1 cellular context compared by ENCODE assay signal in the genomic region with DNA sequence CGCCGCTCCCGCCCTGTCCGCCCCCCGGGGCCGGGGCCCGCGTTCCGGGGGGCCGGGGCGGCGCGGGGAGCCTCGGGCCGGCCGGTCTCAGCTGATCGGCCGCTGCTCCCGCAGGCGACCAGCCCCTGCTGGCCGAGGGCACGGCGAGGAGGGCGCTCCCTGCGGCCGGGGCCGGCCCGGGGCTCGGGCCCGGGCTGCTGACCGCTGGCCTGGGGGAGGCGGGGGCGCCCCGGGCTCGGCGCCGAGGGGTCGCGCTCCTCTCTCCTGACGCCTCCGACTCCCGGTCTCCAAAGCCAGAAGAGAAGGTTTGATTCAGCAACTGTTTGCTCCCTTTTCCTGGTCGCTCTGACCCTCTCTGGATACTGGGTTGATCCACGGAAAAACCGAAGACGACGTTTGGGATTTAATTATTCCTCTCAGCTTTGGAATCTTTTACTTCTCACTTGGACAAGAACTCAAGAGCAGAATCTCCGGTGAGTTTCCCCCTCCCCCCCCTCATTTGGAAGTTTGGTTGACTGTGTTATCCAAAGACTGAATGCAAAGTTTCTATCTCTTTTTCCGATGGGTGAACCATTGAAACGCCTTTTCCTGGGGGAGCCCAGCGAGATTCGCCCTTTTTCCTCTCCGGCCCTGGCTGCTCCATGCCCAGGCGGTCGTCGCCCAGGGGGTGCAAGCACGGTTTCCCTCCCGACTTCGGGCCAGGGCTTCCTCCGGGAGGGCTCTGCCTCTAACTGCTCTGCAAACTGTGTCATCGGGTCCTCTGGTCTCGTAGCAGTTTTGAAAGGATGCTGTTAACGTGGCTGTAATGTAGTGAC.
TF ChIP-seq lines count a peak whose summit lies in the region.

No MANE protein-coding gene starts in this region.

TF ChIP-seq in K562, 482 proteins besides CTCF, POLR2A, EP300 and RAD21 (continued from another document):
- TF ChIP-seq, protein P1, sequence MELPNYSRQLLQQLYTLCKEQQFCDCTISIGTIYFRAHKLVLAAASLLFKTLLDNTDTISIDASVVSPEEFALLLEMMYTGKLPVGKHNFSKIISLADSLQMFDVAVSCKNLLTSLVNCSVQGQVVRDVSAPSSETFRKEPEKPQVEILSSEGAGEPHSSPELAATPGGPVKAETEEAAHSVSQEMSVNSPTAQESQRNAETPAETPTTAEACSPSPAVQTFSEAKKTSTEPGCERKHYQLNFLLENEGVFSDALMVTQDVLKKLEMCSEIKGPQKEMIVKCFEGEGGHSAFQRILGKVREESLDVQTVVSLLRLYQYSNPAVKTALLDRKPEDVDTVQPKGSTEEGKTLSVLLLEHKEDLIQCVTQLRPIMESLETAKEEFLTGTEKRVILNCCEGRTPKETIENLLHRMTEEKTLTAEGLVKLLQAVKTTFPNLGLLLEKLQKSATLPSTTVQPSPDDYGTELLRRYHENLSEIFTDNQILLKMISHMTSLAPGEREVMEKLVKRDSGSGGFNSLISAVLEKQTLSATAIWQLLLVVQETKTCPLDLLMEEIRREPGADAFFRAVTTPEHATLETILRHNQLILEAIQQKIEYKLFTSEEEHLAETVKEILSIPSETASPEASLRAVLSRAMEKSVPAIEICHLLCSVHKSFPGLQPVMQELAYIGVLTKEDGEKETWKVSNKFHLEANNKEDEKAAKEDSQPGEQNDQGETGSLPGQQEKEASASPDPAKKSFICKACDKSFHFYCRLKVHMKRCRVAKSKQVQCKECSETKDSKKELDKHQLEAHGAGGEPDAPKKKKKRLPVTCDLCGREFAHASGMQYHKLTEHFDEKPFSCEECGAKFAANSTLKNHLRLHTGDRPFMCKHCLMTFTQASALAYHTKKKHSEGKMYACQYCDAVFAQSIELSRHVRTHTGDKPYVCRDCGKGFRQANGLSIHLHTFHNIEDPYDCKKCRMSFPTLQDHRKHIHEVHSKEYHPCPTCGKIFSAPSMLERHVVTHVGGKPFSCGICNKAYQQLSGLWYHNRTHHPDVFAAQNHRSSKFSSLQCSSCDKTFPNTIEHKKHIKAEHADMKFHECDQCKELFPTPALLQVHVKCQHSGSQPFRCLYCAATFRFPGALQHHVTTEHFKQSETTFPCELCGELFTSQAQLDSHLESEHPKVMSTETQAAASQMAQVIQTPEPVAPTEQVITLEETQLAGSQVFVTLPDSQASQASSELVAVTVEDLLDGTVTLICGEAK (IDR thresholded peaks at IDR 0.05), result peak; percentile 25; the same call in 1 of the 2 replicates
- TF ChIP-seq, protein P1 (CRISPR knock-in tag; IDR thresholded peaks at IDR 0.05), result no peak
- TF ChIP-seq RBBP5 (IDR thresholded peaks at IDR 0.05; ENCODE audit: borderline replicate concordance, insufficient read depth, low read length, poor library complexity, severe bottlenecking), result peak; percentile 57
- TF ChIP-seq SETDB1 (IDR thresholded peaks at IDR 0.05; ENCODE audit: low read length), result no peak
- TF ChIP-seq, protein P2, sequence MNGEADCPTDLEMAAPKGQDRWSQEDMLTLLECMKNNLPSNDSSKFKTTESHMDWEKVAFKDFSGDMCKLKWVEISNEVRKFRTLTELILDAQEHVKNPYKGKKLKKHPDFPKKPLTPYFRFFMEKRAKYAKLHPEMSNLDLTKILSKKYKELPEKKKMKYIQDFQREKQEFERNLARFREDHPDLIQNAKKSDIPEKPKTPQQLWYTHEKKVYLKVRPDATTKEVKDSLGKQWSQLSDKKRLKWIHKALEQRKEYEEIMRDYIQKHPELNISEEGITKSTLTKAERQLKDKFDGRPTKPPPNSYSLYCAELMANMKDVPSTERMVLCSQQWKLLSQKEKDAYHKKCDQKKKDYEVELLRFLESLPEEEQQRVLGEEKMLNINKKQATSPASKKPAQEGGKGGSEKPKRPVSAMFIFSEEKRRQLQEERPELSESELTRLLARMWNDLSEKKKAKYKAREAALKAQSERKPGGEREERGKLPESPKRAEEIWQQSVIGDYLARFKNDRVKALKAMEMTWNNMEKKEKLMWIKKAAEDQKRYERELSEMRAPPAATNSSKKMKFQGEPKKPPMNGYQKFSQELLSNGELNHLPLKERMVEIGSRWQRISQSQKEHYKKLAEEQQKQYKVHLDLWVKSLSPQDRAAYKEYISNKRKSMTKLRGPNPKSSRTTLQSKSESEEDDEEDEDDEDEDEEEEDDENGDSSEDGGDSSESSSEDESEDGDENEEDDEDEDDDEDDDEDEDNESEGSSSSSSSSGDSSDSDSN (IDR thresholded peaks at IDR 0.05; ENCODE audit: borderline replicate concordance in 1 of 2, low read depth in 2 of 2, low read length in 2 of 2), result peak; percentile 92 to 93
- peak; percentile 8 for TF ChIP-seq FIP1L1 (IDR thresholded peaks at IDR 0.05; ENCODE audit: low read depth, low read length, poor library complexity, severe bottlenecking)
- peak in 1 of 2 experiments; percentile 76; a peak in 1 of 4 replicates for TF ChIP-seq SIN3A (IDR thresholded peaks at IDR 0.05; ENCODE audit: borderline replicate concordance in 2 of 2, control insufficient read depth in 1 of 2, low read depth in 2 of 2, low read length in 2 of 2)
- TF ChIP-seq, protein P3, sequence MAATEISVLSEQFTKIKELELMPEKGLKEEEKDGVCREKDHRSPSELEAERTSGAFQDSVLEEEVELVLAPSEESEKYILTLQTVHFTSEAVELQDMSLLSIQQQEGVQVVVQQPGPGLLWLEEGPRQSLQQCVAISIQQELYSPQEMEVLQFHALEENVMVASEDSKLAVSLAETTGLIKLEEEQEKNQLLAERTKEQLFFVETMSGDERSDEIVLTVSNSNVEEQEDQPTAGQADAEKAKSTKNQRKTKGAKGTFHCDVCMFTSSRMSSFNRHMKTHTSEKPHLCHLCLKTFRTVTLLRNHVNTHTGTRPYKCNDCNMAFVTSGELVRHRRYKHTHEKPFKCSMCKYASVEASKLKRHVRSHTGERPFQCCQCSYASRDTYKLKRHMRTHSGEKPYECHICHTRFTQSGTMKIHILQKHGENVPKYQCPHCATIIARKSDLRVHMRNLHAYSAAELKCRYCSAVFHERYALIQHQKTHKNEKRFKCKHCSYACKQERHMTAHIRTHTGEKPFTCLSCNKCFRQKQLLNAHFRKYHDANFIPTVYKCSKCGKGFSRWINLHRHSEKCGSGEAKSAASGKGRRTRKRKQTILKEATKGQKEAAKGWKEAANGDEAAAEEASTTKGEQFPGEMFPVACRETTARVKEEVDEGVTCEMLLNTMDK (IDR thresholded peaks at IDR 0.05; ENCODE audit: borderline replicate concordance, insufficient read depth, low read depth, low read length, poor library complexity, severe bottlenecking), result peak; percentile 88
- no peak for TF ChIP-seq RHOXF2B (CRISPR knock-in tag; conservative IDR thresholded peaks at IDR 0.05)
- peak in 1 of 2 experiments; percentile 48; a peak in 1 of 4 replicates for TF ChIP-seq NONO (IDR thresholded peaks at IDR 0.05; ENCODE audit: low read depth in 2 of 2, low read length in 1 of 2)
- peak; percentile 40 for TF ChIP-seq KDM5B (IDR thresholded peaks at IDR 0.05; ENCODE audit: insufficient replicate concordance, low read depth, low read length)
- peak; percentile 19 for TF ChIP-seq TBP (optimal IDR thresholded peaks at IDR 0.05; ENCODE audit: low read depth, low read length)
- TF ChIP-seq MAFG (tag; conservative IDR thresholded peaks at IDR 0.05), result no peak
- TF ChIP-seq, protein P4, sequence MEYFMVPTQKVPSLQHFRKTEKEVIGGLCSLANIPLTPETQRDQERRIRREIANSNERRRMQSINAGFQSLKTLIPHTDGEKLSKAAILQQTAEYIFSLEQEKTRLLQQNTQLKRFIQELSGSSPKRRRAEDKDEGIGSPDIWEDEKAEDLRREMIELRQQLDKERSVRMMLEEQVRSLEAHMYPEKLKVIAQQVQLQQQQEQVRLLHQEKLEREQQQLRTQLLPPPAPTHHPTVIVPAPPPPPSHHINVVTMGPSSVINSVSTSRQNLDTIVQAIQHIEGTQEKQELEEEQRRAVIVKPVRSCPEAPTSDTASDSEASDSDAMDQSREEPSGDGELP (CRISPR knock-in tag; IDR thresholded peaks at IDR 0.05; ENCODE audit: borderline replicate concordance), result 0 out of 2 replicates have a peak, but pooled peaks have one; percentile 12
- TF ChIP-seq E2F4 (CRISPR knock-in tag; IDR thresholded peaks at IDR 0.05; ENCODE audit: low read depth), result no peak
- 0 out of 2 replicates have a peak, but pooled peaks have one; percentile 30 for TF ChIP-seq ZBTB43 (CRISPR knock-in tag; IDR thresholded peaks at IDR 0.05)
- TF ChIP-seq AFF1 (IDR thresholded peaks at IDR 0.05; ENCODE audit: low read depth in 1 of 2, partially characterized antibody in 2 of 2), result no peak
- peak; percentile 79; the same call in 1 of the 2 replicates for TF ChIP-seq ZBTB7A (IDR thresholded peaks at IDR 0.05; ENCODE audit: borderline replicate concordance, control insufficient read depth, low read depth, low read length)
- peak; percentile 59; the same call in 1 of the 2 replicates for TF ChIP-seq ETS1 (conservative IDR thresholded peaks at IDR 0.05; ENCODE audit: control insufficient read depth, low read depth, low read length)
